In the genomic region with DNA sequence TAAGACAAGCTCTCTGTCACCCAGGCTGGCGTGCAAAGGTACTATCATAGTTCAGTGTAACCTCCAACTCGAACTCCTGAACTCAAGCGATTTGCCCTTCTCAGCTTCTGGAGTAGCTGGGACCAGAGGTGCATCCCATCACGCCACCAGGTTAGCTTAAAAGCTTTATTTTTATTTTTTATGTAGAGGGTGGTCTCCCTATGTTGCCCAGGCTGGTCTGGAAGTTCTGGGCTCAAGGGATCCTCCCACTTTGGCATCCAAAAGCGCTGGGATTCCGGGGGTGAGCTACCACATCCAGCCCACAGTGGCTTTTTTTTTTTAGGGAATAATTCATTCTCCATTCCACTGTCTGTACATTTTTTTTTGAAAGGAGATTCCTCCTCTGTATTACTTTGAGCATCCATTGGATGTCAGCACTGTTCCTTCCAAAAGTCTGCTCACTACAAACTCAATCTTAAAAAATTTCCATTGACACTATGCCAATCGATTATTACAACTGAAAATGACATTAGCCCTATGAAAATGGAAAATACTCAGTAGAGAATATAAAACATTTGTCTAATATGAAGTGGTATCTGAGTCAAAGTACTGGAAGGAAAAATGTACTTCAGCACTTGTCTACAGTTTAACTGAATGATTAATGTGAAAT, we compare ENCODE assay signal across 8 cellular contexts. TPM values are rescaled to one million over a fixed set of nuclear protein-coding genes. Genes with fewer than 3 reads are reported as not detected.
DNase-seq lines count a peak whose midpoint lies in the region; ATAC-seq and TF ChIP-seq lines count a peak whose summit lies in the region.

No MANE protein-coding gene starts in this region.

- H3K4me3 ChIP-seq in NB4 (ENCODE audit: low read depth, low read length) = peak overlapping the region; percentile 74
- H3K4me3 ChIP-seq in left lung = peak overlapping the region; percentile 91 to 95

- ATAC-seq in left lung = no peak
- ATAC-seq in HG03571 (IDR thresholded peaks at IDR 0.05; ENCODE audit: unreplicated experiment) = no peak
- no peak for ATAC-seq in GM21723 (IDR thresholded peaks at IDR 0.05; ENCODE audit: unreplicated experiment)

- no peaks in the 10 kb centered on the region for H3K9me3 ChIP-seq in left lung

- peaks cover 68% of the 10 kb centered on the region for H3K4me1 Mint-ChIP-seq in brain

- H3K9me3 Mint-ChIP-seq in brain = peaks cover 0 to 3% (median 0%) of the 10 kb centered on the region in 5 experiments

- H3K36me3 ChIP-seq in left lung = no peaks in the 10 kb centered on the region

- peak overlapping the region; percentile 100 for H3K27ac Mint-ChIP-seq in brain

- TF ChIP-seq CTCF in NB4 (IDR thresholded peaks at IDR 0.05; ENCODE audit: low read depth, low read length) (no peak), brain (conservative IDR thresholded peaks at IDR 0.05) (peak; percentile 67 to 68), left lung (IDR thresholded peaks at IDR 0.05) (peak in 1 of 2 donors; percentile 7)

- peak; percentile 27 for DNase-seq in activated CD4-positive, alpha-beta T cell treated with anti-CD3 and anti-CD28 coated beads for 48 hours
- DNase-seq in activated CD4-positive, alpha-beta T cell treated with anti-CD3 and anti-CD28 coated beads, Interleukin-2, amount 50 U/mL, for 48 hours = no peak
- peak; percentile 44 for DNase-seq in NB4 (ENCODE audit: low read depth)
- no peak for DNase-seq in left lung

- no peak for TF ChIP-seq POLR2A in NB4 (IDR thresholded peaks at IDR 0.05; ENCODE audit: extremely low read depth, insufficient read length)

- peaks cover 10% of the 10 kb centered on the region for H3K27me3 Mint-ChIP-seq in brain

- no peaks in the 10 kb centered on the region for H3K27me3 ChIP-seq in left lung

- H3K4me1 ChIP-seq in left lung = peaks cover 29 to 73% of the 10 kb centered on the region in 2 donors

- peaks cover 3% of the 10 kb centered on the region for H3K36me3 Mint-ChIP-seq in brain

- intact Hi-C loops in left lung (cut with DNase I) = no loop called here

- peak overlapping the region; percentile 99 to 100 for H3K27ac ChIP-seq in left lung
- H3K27ac ChIP-seq in temporal lobe (ENCODE audit: low read depth, low read length) = peak overlapping the region; percentile 99

- peak overlapping the region; percentile 93 to 97 (median 96) for H3K4me3 Mint-ChIP-seq in brain

RNA-seq across cellular contexts. Expression of gene LPXN, which starts 1.3 kb away (rescaled TPM):
- 3.7 TPM for polyA plus RNA-seq in brain (ENCODE audit: insufficient read depth, low read depth, low replicate concordance)
- total RNA-seq in left lung (10 to 100 TPM; 18.9 to 43.8 TPM), temporal lobe (2.0 TPM)

RNA-seq across cellular contexts. Expression of gene ZFP91, which starts 1.9 kb away (rescaled TPM):
- 50.4 TPM for polyA plus RNA-seq in brain (ENCODE audit: insufficient read depth, low read depth, low replicate concordance)
- 10 to 100 TPM; 41.3 to 50.1 TPM for total RNA-seq in left lung
- 39.3 TPM for total RNA-seq in temporal lobe

RNA-seq across cellular contexts. Expression of gene CNTF, which starts 45.5 kb away (rescaled TPM):
- polyA plus RNA-seq in brain (ENCODE audit: insufficient read depth, low read depth, low replicate concordance) = 1.1 TPM
- total RNA-seq in left lung (1 to 10 TPM in 1 of 2 donors, under 1 TPM in 1; 0.47 to 1.9 TPM), temporal lobe (1.2 TPM)

Comparison
In these comparisons a context has a peak if more than half of its experiments do, and no peak if none do; other contexts are left out.
1. DNase-seq: peak in activated CD4-positive, alpha-beta T cell treated with anti-CD3 and anti-CD28 coated beads for 48 hours (single experiment) and NB4 (single experiment); none in activated CD4-positive, alpha-beta T cell treated with anti-CD3 and anti-CD28 coated beads, Interleukin-2, amount 50 U/mL, for 48 hours (0 of 2) and left lung (0 of 2).